ENCODE assay signal across 8 cellular contexts in the genomic region with DNA sequence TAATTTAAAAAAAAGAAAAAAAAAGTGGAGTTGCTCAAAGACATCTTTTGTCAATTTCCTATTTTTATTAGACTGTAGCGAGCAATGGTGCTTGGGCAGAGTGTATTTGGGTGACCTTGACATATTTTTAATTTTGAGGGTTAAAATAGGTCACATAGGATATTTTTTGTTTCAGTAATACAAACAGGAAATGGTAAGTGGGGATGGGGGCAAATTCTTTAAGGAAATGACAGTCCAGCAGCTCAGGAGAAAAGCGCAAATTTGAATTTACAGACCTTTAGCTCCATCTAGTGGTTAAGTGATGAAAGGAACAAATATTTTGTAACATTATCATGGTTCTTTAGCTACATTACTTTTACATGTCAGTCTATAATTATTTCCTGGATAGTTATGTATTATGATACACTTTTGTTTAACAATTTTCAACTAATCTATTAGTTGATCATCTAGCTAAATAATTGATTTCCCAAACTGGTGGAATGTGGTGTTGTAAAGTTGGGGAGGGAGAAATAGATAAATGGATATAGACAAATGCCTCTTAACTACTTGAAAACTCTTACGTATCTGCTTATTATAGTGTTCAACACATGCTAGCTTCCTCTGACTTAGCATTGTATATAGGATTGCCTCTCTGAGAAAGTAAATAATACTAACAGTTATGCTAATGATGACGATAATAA. TPM values are rescaled to one million over a fixed set of nuclear protein-coding genes. Genes with fewer than 3 reads are reported as not detected.
A peak's percentile ranks its signal among the peaks of the same experiment; 100 is the strongest.
DNase-seq lines count a peak whose midpoint lies in the region; ATAC-seq and TF ChIP-seq lines count a peak whose summit lies in the region.

No MANE protein-coding gene starts in this region.

- H3K4me2 ChIP-seq in SU-DHL-6 (ENCODE audit: low read depth, low read length, poor library complexity, severe bottlenecking) (peak overlapping the region; percentile 30), parathyroid adenoma (ENCODE audit: low read length) (no peak overlapping the region)

- no peak overlapping the region for H3K9ac ChIP-seq in SU-DHL-6 (ENCODE audit: low read length)
- H3K9ac ChIP-seq in parathyroid adenoma = no peak overlapping the region

- H3K9me2 ChIP-seq in SU-DHL-6 (replicated peaks; ENCODE audit: insufficient read depth, low read length) = no peaks in the 10 kb centered on the region

- H3K79me2 ChIP-seq in SU-DHL-6 (ENCODE audit: insufficient read depth, low read length) = no peaks in the 10 kb centered on the region
- H3K79me2 ChIP-seq in parathyroid adenoma = no peaks in the 10 kb centered on the region

- H3K36me3 ChIP-seq in SU-DHL-6 (ENCODE audit: low read length) = no peaks in the 10 kb centered on the region
- H3K36me3 ChIP-seq in parathyroid adenoma (ENCODE audit: control insufficient read depth, insufficient read depth, low read length) = no peaks in the 10 kb centered on the region

- TF ChIP-seq CTCF in SU-DHL-6 (IDR thresholded peaks at IDR 0.05; ENCODE audit: insufficient read depth, low read length, poor library complexity, severe bottlenecking) (peak; percentile 39), fibroblast of the aortic adventitia (IDR thresholded peaks at IDR 0.05; ENCODE audit: insufficient read depth, low read length) (peak; percentile 48), parathyroid adenoma (IDR thresholded peaks at IDR 0.05) (peak; percentile 77)

- no peaks in the 10 kb centered on the region for H3K9me3 ChIP-seq in SU-DHL-6 (ENCODE audit: insufficient read depth, low read length)
- no peaks in the 10 kb centered on the region for H3K9me3 ChIP-seq in parathyroid adenoma (ENCODE audit: control insufficient read depth, low read length)

- H3K27ac ChIP-seq in SU-DHL-6 (ENCODE audit: low read depth, low read length) (peak overlapping the region; percentile 90), parathyroid adenoma (no peak overlapping the region)

- no peak overlapping the region for H2AFZ ChIP-seq in SU-DHL-6 (ENCODE audit: low read depth, low read length, severe bottlenecking)
- H2AFZ ChIP-seq in parathyroid adenoma = no peak overlapping the region

- H3K4me3 ChIP-seq in SU-DHL-6 (ENCODE audit: insufficient read depth, low read length, poor library complexity, severe bottlenecking) = no peak overlapping the region
- H3K4me3 ChIP-seq in fibroblast of the aortic adventitia (ENCODE audit: low read depth, low read length) = no peak overlapping the region
- no peak overlapping the region for H3K4me3 ChIP-seq in parathyroid adenoma (ENCODE audit: low read depth, low read length)

- H4K20me1 ChIP-seq in SU-DHL-6 (ENCODE audit: low read depth, low read length) = no peaks in the 10 kb centered on the region

- peak; percentile 55 for ATAC-seq in GM18517 (IDR thresholded peaks at IDR 0.05; ENCODE audit: unreplicated experiment)

- H3K27me3 ChIP-seq in SU-DHL-6 (ENCODE audit: low read length) (no peaks in the 10 kb centered on the region), parathyroid adenoma (ENCODE audit: control insufficient read depth, insufficient read depth, low read length) (no peaks in the 10 kb centered on the region)

- peaks cover 14% of the 10 kb centered on the region for H3K4me1 ChIP-seq in parathyroid adenoma

- DNase-seq in CD1c-positive myeloid dendritic cell (ENCODE audit: extremely low spot score) = peak; percentile 73
- DNase-seq in NAMALWA (ENCODE audit: low spot score) = peak; percentile 86
- peak; percentile 77 for DNase-seq in fibroblast of the aortic adventitia (ENCODE audit: low read depth)
- DNase-seq in NK-92 (lab: John Stamatoyannopoulos, UW; ENCODE audit: unreplicated experiment) = no peak
- DNase-seq in activated T-cell treated with anti-CD3 and anti-CD28 coated beads, Interleukin-2, amount 50 U/mL, for 1 hour = no peak

- H3F3A ChIP-seq in SU-DHL-6 (ENCODE audit: insufficient read depth) = peaks cover 34% of the 10 kb centered on the region

RNA-seq across cellular contexts. Expression of a gene that starts 10.0 kb away (rescaled TPM):
- total RNA-seq in fibroblast of the aortic adventitia (ENCODE audit: low replicate concordance) = 44.6 and 126 TPM in 2 replicates

Comparison
In these comparisons a context has a peak if more than half of its experiments do, and no peak if none do; other contexts are left out.
1. DNase-seq: peak in CD1c-positive myeloid dendritic cell (single experiment), NAMALWA (single experiment) and fibroblast of the aortic adventitia (single experiment); none in NK-92 (single experiment) and activated T-cell treated with anti-CD3 and anti-CD28 coated beads, Interleukin-2, amount 50 U/mL, for 1 hour (single experiment).
2. Peak in every context shown above with its lines, with median percentiles within 50 percentile points of each other: CTCF ChIP-seq.